22 cellular contexts compared by ENCODE assay signal in the genomic region with DNA sequence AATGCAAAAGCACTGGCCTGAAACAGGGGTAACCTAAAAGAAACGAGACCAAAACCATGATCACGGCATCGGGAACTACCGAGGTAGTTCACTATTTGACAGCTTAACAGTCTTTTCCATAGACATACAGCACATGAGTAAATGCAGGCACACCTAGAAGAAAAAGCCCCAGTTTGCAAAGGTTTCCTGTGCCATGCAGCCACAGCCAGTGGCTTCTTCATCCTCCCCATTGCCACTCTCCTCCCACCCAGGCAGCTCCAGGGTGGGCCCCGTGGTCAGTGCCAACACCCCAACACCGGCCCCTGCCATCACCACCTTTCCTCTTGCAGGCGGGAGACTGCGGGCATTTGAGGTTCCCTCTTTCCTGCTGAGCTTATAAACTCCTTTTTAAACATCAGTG.
"Had no signal": no experiment of that assay in that cellular context is flagged by ENCODE, and none has a peak within 500 bp of the region (broad histone marks: within the 10 kb centered on the region; RNA-seq: fewer than 3 reads in every experiment).

No MANE protein-coding gene starts in this region.

- H3K9me3 ChIP-seq: colonic mucosa, left lung, prostate gland, right atrium auricular region, thoracic aorta, upper lobe of right lung had no signal

- H3K27ac ChIP-seq: brain microvascular endothelial cell, colonic mucosa, left lung, neural progenitor cell, prostate gland, right atrium auricular region, thoracic aorta, upper lobe of right lung had no signal

- H3K4me1 ChIP-seq: colonic mucosa, prostate gland, right atrium auricular region, upper lobe of right lung had no signal

- H3K36me3 ChIP-seq: brain microvascular endothelial cell, colonic mucosa, neural progenitor cell had no signal

- H3K27me3 ChIP-seq: brain microvascular endothelial cell, colonic mucosa, left lung, neural progenitor cell, right atrium auricular region, upper lobe of right lung had no signal

- H2AFZ ChIP-seq: neural progenitor cell had no signal

- H3K27ac Mint-ChIP-seq: activated T-cell treated with anti-CD3 and anti-CD28 coated beads, Interleukin-2, amount 50 U/mL, for 24 hours; neural progenitor cell; T-cell had no signal

- H3K4me3 ChIP-seq: colonic mucosa, left lung, neural progenitor cell, prostate gland, right atrium auricular region, thoracic aorta, upper lobe of right lung had no signal

- H3K9ac ChIP-seq: neural progenitor cell had no signal

- ATAC-seq: left lung, T-cell, upper lobe of right lung had no signal

- H3K4me3 Mint-ChIP-seq: activated T-cell treated with anti-CD3 and anti-CD28 coated beads, Interleukin-2, amount 50 U/mL, for 24 hours; neural progenitor cell; T-cell had no signal

- DNase-seq: activated CD4-positive, CD25-positive, alpha-beta regulatory T cell treated with anti-CD3 and anti-CD28 coated beads, Interleukin-2, amount 50 U/mL, for 72 hours; activated naive CD4-positive, alpha-beta T cell treated with anti-CD3 and anti-CD28 coated beads, Interleukin-2, amount 50 U/mL, for 16 hours; activated T-cell treated with anti-CD3 and anti-CD28 coated beads, Interleukin-2, amount 50 U/mL, for 24 hours; aorta; brain microvascular endothelial cell; central memory CD4-positive, alpha-beta T cell; colonic mucosa; erythroblast; foreskin melanocyte; kidney; left lung; midbrain; stimulated activated CD4-positive, alpha-beta T cell treated with anti-CD3 and anti-CD28 coated beads, Interleukin-12 subunit alpha, Interleukin-12 subunit beta, amount 100 ng/mL, for 4 hours; stimulated activated CD4-positive, alpha-beta T cell treated with anti-CD3 and anti-CD28 coated beads, Interleukin-1b, Interleukin-23, amount 100 ng/mL, for 48 hours; stimulated activated CD8-positive, alpha-beta memory T cell treated with anti-CD3 and anti-CD28 coated beads, Interleukin-4, amount 100 ng/mL, for 48 hours; T-cell; T-helper 9 cell; upper lobe of right lung had no signal

- H3K9me3 Mint-ChIP-seq: activated T-cell treated with anti-CD3 and anti-CD28 coated beads, Interleukin-2, amount 50 U/mL, for 24 hours; neural progenitor cell; T-cell had no signal

- H3K4me2 ChIP-seq: neural progenitor cell had no signal

- H3K27me3 Mint-ChIP-seq: activated T-cell treated with anti-CD3 and anti-CD28 coated beads, Interleukin-2, amount 50 U/mL, for 24 hours; T-cell had no signal
